In the genomic region with DNA sequence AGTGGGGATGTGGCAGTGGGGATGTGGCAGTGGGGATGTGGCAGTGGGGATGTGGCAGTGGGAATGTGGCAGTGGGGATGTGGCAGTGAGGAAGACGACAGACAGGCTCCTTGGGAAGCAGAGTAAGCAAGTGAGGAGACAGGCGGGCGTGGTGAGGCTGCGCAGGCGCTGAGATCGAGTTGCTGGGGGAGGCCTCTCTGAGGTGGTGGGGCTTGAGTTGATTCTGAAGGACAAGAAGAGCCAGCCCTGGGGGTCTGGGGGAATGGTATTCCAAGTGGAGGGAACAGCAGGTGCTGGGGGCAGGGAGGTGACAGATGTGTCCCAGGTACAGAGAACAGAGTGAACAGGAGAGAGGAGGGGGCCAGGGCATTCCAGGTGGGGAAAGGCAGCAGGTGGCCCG, we compare ENCODE assay signal across 19 cellular contexts.
DNase-seq lines count a peak whose midpoint lies in the region; ATAC-seq, FAIRE-seq and TF ChIP-seq lines count a peak whose summit lies in the region.
"Had no signal": no experiment of that assay in that cellular context is flagged by ENCODE, and none has a peak within 500 bp of the region (broad histone marks: within the 10 kb centered on the region; RNA-seq: fewer than 3 reads in every experiment).

No MANE protein-coding gene starts in this region.

- H3K36me3 Mint-ChIP-seq in memory B cell: no peaks in the 10 kb centered on the region
- no peaks in the 10 kb centered on the region for H3K36me3 Mint-ChIP-seq in stimulated activated naive B cell treated with anti-CD40 and anti-IgM and Interleukin-4, amounts not matched to agents 10 μg/mL and 1 μg/mL and 100 μg/mL, for 72 hours
- H3K36me3 Mint-ChIP-seq: CD8-positive, alpha-beta memory T cell; IgD-negative memory B cell had no signal

- peak overlapping the region; percentile 73 for H3K27ac Mint-ChIP-seq in memory B cell
- H3K27ac Mint-ChIP-seq in stimulated activated naive B cell treated with anti-CD40 and anti-IgM and Interleukin-4, amounts not matched to agents 10 μg/mL and 1 μg/mL and 100 μg/mL, for 72 hours: peak overlapping the region; percentile 44

- peaks cover 19% of the 10 kb centered on the region for H3K27me3 Mint-ChIP-seq in memory B cell
- peaks cover 42 to 48% of the 10 kb centered on the region in 2 donors for H3K27me3 Mint-ChIP-seq in stimulated activated naive B cell treated with anti-CD40 and anti-IgM and Interleukin-4, amounts not matched to agents 10 μg/mL and 1 μg/mL and 100 μg/mL, for 72 hours

- no peak overlapping the region for H3K27ac ChIP-seq in RWPE2 (ENCODE audit: poor library complexity, severe bottlenecking)
- H3K27ac ChIP-seq: C4-2B had no signal

- H3K4me3 ChIP-seq in RWPE2 (ENCODE audit: severe bottlenecking): no peak overlapping the region
- H3K4me3 ChIP-seq: HAP-1 had no signal

- TF ChIP-seq CTCF in RWPE2 (IDR thresholded peaks at IDR 0.05; ENCODE audit: poor library complexity, severe bottlenecking): no peak
- no peak for TF ChIP-seq CTCF in D721Med (IDR thresholded peaks at IDR 0.05; ENCODE audit: insufficient read depth, missing control alignments)

- no peak for FAIRE-seq in D721Med (lab: Jason Lieb, UNC)

- ATAC-seq in RWPE2 (ENCODE audit: low read depth): no peak
- ATAC-seq in memory B cell (ENCODE audit: low read depth): no peak
- no peak for ATAC-seq in stimulated activated naive B cell treated with anti-CD40 and anti-IgM and Interleukin-4, amounts not matched to agents 10 μg/mL and 1 μg/mL and 100 μg/mL, for 72 hours (replicated peaks)
- ATAC-seq in HG03135 (IDR thresholded peaks at IDR 0.05; ENCODE audit: unreplicated experiment): no peak

- peaks cover 19% of the 10 kb centered on the region for H3K4me1 Mint-ChIP-seq in memory B cell
- peaks cover 21 to 34% of the 10 kb centered on the region in 2 donors for H3K4me1 Mint-ChIP-seq in stimulated activated naive B cell treated with anti-CD40 and anti-IgM and Interleukin-4, amounts not matched to agents 10 μg/mL and 1 μg/mL and 100 μg/mL, for 72 hours
- H3K4me1 Mint-ChIP-seq: CD8-positive, alpha-beta memory T cell had no signal

- no peaks in the 10 kb centered on the region for H3K9me3 Mint-ChIP-seq in memory B cell
- no peaks in the 10 kb centered on the region for H3K9me3 Mint-ChIP-seq in stimulated activated naive B cell treated with anti-CD40 and anti-IgM and Interleukin-4, amounts not matched to agents 10 μg/mL and 1 μg/mL and 100 μg/mL, for 72 hours
- H3K9me3 Mint-ChIP-seq: CD8-positive, alpha-beta memory T cell; IgD-negative memory B cell had no signal

- H3K36me3 ChIP-seq in RWPE2 (ENCODE audit: low read depth): peaks cover 8% of the 10 kb centered on the region

- no peaks in the 10 kb centered on the region for H3K4me1 ChIP-seq in RWPE2 (ENCODE audit: insufficient read depth, poor library complexity, severe bottlenecking)
- H3K4me1 ChIP-seq: HAP-1 had no signal

- no peaks in the 10 kb centered on the region for H3K9me3 ChIP-seq in RWPE2 (ENCODE audit: severe bottlenecking)
- H3K9me3 ChIP-seq: HAP-1 had no signal

- DNase-seq in activated effector memory CD4-positive, alpha-beta T cell treated with anti-CD3 and anti-CD28 coated beads, Interleukin-2, amount 50 U/mL, for 16 hours: peak; percentile 39
- no peak for DNase-seq in activated effector memory CD4-positive, alpha-beta T cell treated with Interleukin-2 at 50 U/mL for 16 hours
- peak; percentile 64 for DNase-seq in RWPE2 (ENCODE audit: low spot score)
- DNase-seq in memory B cell (ENCODE audit: low spot score in 2 of 2): no peak
- DNase-seq in stimulated activated naive B cell treated with anti-CD40 and anti-IgM and Interleukin-4, amounts not matched to agents 10 μg/mL and 1 μg/mL and 100 μg/mL, for 72 hours: no peak
- DNase-seq in SW 1271 (lab: John Stamatoyannopoulos, UW): no peak
- no peak for DNase-seq in D721Med (ENCODE audit: insufficient read length, low spot score)
- DNase-seq: 8988T; CD8-positive, alpha-beta memory T cell; MV-4-11; NCI-H1694; NCI-H2081; NCI-H446; NCI-H526; Right ventricle myocardium superior had no signal

- H3K27me3 ChIP-seq in RWPE2 (ENCODE audit: insufficient read depth, poor library complexity, severe bottlenecking): no peaks in the 10 kb centered on the region

- no peak overlapping the region for H3K4me3 Mint-ChIP-seq in memory B cell
- no peak overlapping the region for H3K4me3 Mint-ChIP-seq in stimulated activated naive B cell treated with anti-CD40 and anti-IgM and Interleukin-4, amounts not matched to agents 10 μg/mL and 1 μg/mL and 100 μg/mL, for 72 hours
- H3K4me3 Mint-ChIP-seq: CD8-positive, alpha-beta memory T cell had no signal

Comparison
In these comparisons a context has a peak if more than half of its experiments do, and no peak if none do; other contexts are left out.
1. DNase-seq: peak in activated effector memory CD4-positive, alpha-beta T cell treated with anti-CD3 and anti-CD28 coated beads, Interleukin-2, amount 50 U/mL, for 16 hours (single experiment) and RWPE2 (single experiment); none in activated effector memory CD4-positive, alpha-beta T cell treated with Interleukin-2 at 50 U/mL for 16 hours (single experiment), memory B cell (0 of 2), stimulated activated naive B cell treated with anti-CD40 and anti-IgM and Interleukin-4, amounts not matched to agents 10 μg/mL and 1 μg/mL and 100 μg/mL, for 72 hours (single experiment), SW 1271 (0 of 2) and D721Med (single experiment).